27 cellular contexts compared by ENCODE assay signal in genomic region chr20:32786059-32786760, GRCh38.
"Had no signal": no experiment of that assay in that cellular context is flagged by ENCODE, and none has a peak within 500 bp of the region (broad histone marks: within the 10 kb centered on the region; RNA-seq: fewer than 3 reads in every experiment).

No MANE protein-coding gene starts in this region.

- H3K27me3 ChIP-seq: gastrocnemius medialis, left lung, ovary, spleen, testis, tibial artery, upper lobe of left lung had no signal

- H3K9me3 Mint-ChIP-seq: effector memory CD8-positive, alpha-beta T cell; mesothelial cell of epicardium; naive B cell; stimulated activated memory B cell treated with anti-CD40 and anti-IgM and Interleukin-4, amounts not matched to agents 10 μg/mL and 1 μg/mL and 100 μg/mL, for 72 hours had no signal

- DNase-seq: cerebellar nuclear complex; cortex of kidney; effector memory CD8-positive, alpha-beta T cell; foreskin fibroblast; gastrocnemius medialis; head of caudate nucleus; left cardiac atrium; left lung; mesenchymal stem cell; mucosa of descending colon; naive B cell; occipital lobe; ovary; spleen; stimulated activated CD4-positive, alpha-beta T cell treated with anti-CD3 and anti-CD28 coated beads, Interleukin-4, amount 100 ng/mL, for 4 hours; stimulated activated naive CD8-positive, alpha-beta T cell treated with anti-CD3 and anti-CD28 coated beads, Interleukin-15, Interleukin-2, amounts not matched to agents 100 U/mL and 50 U/mL, for 24 hours; substantia nigra; testis; tibial artery had no signal

- H3K9me3 ChIP-seq: gastrocnemius medialis, left lung, mucosa of descending colon, ovary, spleen, testis, tibial artery, upper lobe of left lung had no signal

- H3K36me3 ChIP-seq: gastrocnemius medialis, left lung, ovary had no signal

- H3K27ac Mint-ChIP-seq: effector memory CD8-positive, alpha-beta T cell; mesothelial cell of epicardium; naive B cell; stimulated activated memory B cell treated with anti-CD40 and anti-IgM and Interleukin-4, amounts not matched to agents 10 μg/mL and 1 μg/mL and 100 μg/mL, for 72 hours had no signal

- H3K36me3 Mint-ChIP-seq: naive B cell; stimulated activated memory B cell treated with anti-CD40 and anti-IgM and Interleukin-4, amounts not matched to agents 10 μg/mL and 1 μg/mL and 100 μg/mL, for 72 hours had no signal

- FAIRE-seq: islet of Langerhans, urothelium cell line had no signal

- H3K4me3 Mint-ChIP-seq: effector memory CD8-positive, alpha-beta T cell; mesothelial cell of epicardium; naive B cell; stimulated activated memory B cell treated with anti-CD40 and anti-IgM and Interleukin-4, amounts not matched to agents 10 μg/mL and 1 μg/mL and 100 μg/mL, for 72 hours had no signal

- ATAC-seq: effector memory CD8-positive, alpha-beta T cell; esophagus mucosa; left cardiac atrium; left lung; mucosa of descending colon; sciatic nerve; stimulated activated memory B cell treated with anti-CD40 and anti-IgM and Interleukin-4, amounts not matched to agents 10 μg/mL and 1 μg/mL and 100 μg/mL, for 72 hours; stimulated activated naive CD8-positive, alpha-beta T cell treated with anti-CD3 and anti-CD28 coated beads, Interleukin-15, Interleukin-2, amounts not matched to agents 100 U/mL and 50 U/mL, for 24 hours had no signal

- H3K4me3 ChIP-seq: gastrocnemius medialis, left lung, mucosa of descending colon, ovary, spleen, testis, tibial artery, upper lobe of left lung had no signal

- H3K4me1 ChIP-seq: left lung, testis, tibial artery, upper lobe of left lung had no signal

- H3K4me1 Mint-ChIP-seq: stimulated activated memory B cell treated with anti-CD40 and anti-IgM and Interleukin-4, amounts not matched to agents 10 μg/mL and 1 μg/mL and 100 μg/mL, for 72 hours had no signal

- H3K27me3 Mint-ChIP-seq: effector memory CD8-positive, alpha-beta T cell; naive B cell; stimulated activated memory B cell treated with anti-CD40 and anti-IgM and Interleukin-4, amounts not matched to agents 10 μg/mL and 1 μg/mL and 100 μg/mL, for 72 hours had no signal

- H3K27ac ChIP-seq: epithelial cell of prostate, left lung, ovary, spleen, testis, tibial artery, upper lobe of left lung had no signal
